9 cellular contexts compared by ENCODE assay signal in the genomic region with DNA sequence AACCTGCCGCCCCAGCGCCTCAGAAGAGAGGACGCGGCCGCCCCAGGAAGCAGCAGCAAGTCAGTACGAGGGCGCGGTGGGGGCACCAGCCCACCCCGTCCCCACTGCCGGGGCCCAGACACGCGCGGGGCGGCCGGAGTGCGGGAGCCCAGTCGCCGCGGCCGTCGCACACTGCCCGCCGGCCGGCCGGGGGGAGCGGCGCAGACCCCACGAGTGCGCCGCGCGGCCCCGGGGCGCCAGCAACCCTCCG. TPM values are rescaled to one million over a fixed set of nuclear protein-coding genes. Genes with fewer than 3 reads are reported as not detected.
DNase-seq lines count a peak whose midpoint lies in the region; TF ChIP-seq lines count a peak whose summit lies in the region.
"Had no signal": no experiment of that assay in that cellular context is flagged by ENCODE, and none has a peak within 500 bp of the region (broad histone marks: within the 10 kb centered on the region; RNA-seq: fewer than 3 reads in every experiment).

No MANE protein-coding gene starts in this region.

- H3K27ac ChIP-seq in coronary artery (no peak overlapping the region), mesendoderm (ENCODE audit: low read depth, low read length) (peak overlapping the region; percentile 83), tibial artery (no peak overlapping the region)

- H2BK120ac ChIP-seq in mesendoderm (ENCODE audit: low read depth, low read length): peak overlapping the region; percentile 55

- TF ChIP-seq CTCF in coronary artery (IDR thresholded peaks at IDR 0.05) (no peak), tibial artery (IDR thresholded peaks at IDR 0.05) (no peak)

- H3K79me1 ChIP-seq in mesendoderm (ENCODE audit: low read length): no peaks in the 10 kb centered on the region

- H4K8ac ChIP-seq in mesendoderm (ENCODE audit: low read depth, low read length): no peak overlapping the region

- no peak overlapping the region for H3K27ac Mint-ChIP-seq in activated CD4-positive, alpha-beta T cell treated with anti-CD3 and anti-CD28 coated beads, Interleukin-2, amount 10 ng/mL, durations not matched to agents 24 days and 14 days

- no peaks in the 10 kb centered on the region for H3K36me3 ChIP-seq in mesendoderm (ENCODE audit: control insufficient read depth, insufficient read depth, low read length)
- H3K36me3 ChIP-seq in tibial artery: no peaks in the 10 kb centered on the region

- no peaks in the 10 kb centered on the region for H3K9me3 ChIP-seq in tibial artery

- H3K18ac ChIP-seq in mesendoderm (ENCODE audit: low read length): peak overlapping the region; percentile 99

- H3K4me3 Mint-ChIP-seq in activated CD4-positive, alpha-beta T cell treated with anti-CD3 and anti-CD28 coated beads, Interleukin-2, amount 10 ng/mL, durations not matched to agents 24 days and 14 days: peak overlapping the region; percentile 84

- no peak overlapping the region for H4K5ac ChIP-seq in mesendoderm (ENCODE audit: low read length)

- peak overlapping the region; percentile 22 for H2BK15ac ChIP-seq in mesendoderm (replicated peaks; ENCODE audit: low read depth)

- DNase-seq in activated CD4-positive, alpha-beta T cell treated with anti-CD3 and anti-CD28 coated beads, Interleukin-2, amount 10 ng/mL, durations not matched to agents 24 days and 14 days: no peak
- DNase-seq in activated CD4-positive, alpha-beta T cell treated with anti-CD3 and anti-CD28 coated beads for 48 hours: no peak
- DNase-seq in coronary artery (ENCODE audit: low spot score) (no peak), mesendoderm (no peak), tibial artery (no peak), SHP77 treated with DMSO at 0.1 percent for 48 hours (lab: John Stamatoyannopoulos, UW) (no peak), HT-29 (ENCODE audit: low spot score) (no peak), RKO (ENCODE audit: low spot score) (no peak)
- DNase-seq: effector CD4-positive, alpha-beta T cell had no signal

- intact Hi-C loops in activated CD4-positive, alpha-beta T cell treated with anti-CD3 and anti-CD28 coated beads, Interleukin-2, amount 10 ng/mL, durations not matched to agents 24 days and 14 days (cut with micrococcal nuclease): loop anchor here (5.0 kb wide), 2 partner anchors 83 to 268 kb away; no protein-coding TSS in a partner anchor
- intact Hi-C loops in tibial artery (cut with DNase I; ENCODE audit: low total_unique reads): loop anchor here (10.0 kb wide), 1 partner anchor 70 kb away; no protein-coding TSS in a partner anchor

- H3K4ac ChIP-seq in mesendoderm (ENCODE audit: low read depth, low read length): peak overlapping the region; percentile 86

- peak overlapping the region; percentile 90 for H3K56ac ChIP-seq in mesendoderm (ENCODE audit: low read length)

- peak overlapping the region; percentile 51 for H3K4me2 ChIP-seq in mesendoderm (ENCODE audit: low read length)

- no peaks in the 10 kb centered on the region for H3K4me1 ChIP-seq in mesendoderm (ENCODE audit: control insufficient read depth, low read depth, low read length)
- peaks cover 4 to 36% (median 28%) of the 10 kb centered on the region in 4 donors for H3K4me1 ChIP-seq in tibial artery

- peaks cover 7% of the 10 kb centered on the region for H3K36me3 Mint-ChIP-seq in activated CD4-positive, alpha-beta T cell treated with anti-CD3 and anti-CD28 coated beads, Interleukin-2, amount 10 ng/mL, durations not matched to agents 24 days and 14 days (ENCODE audit: low read depth)

- H2AK5ac ChIP-seq in mesendoderm (ENCODE audit: low read length): no peak overlapping the region

- H3K4me1 Mint-ChIP-seq in activated CD4-positive, alpha-beta T cell treated with anti-CD3 and anti-CD28 coated beads, Interleukin-2, amount 10 ng/mL, durations not matched to agents 24 days and 14 days: peaks cover 7% of the 10 kb centered on the region

- peak overlapping the region; percentile 26 for H2BK5ac ChIP-seq in mesendoderm (ENCODE audit: low read length)

- peaks cover 19% of the 10 kb centered on the region for H3K79me2 ChIP-seq in mesendoderm (ENCODE audit: control insufficient read depth, insufficient read depth, low read length)

- WGBS in mesendoderm (ENCODE audit: extremely low coverage, insufficient coverage, low lambda C conversion rate): no CpG with 5 or more reads among the region's 35 CpGs

- H3K9me3 Mint-ChIP-seq in activated CD4-positive, alpha-beta T cell treated with anti-CD3 and anti-CD28 coated beads, Interleukin-2, amount 10 ng/mL, durations not matched to agents 24 days and 14 days: peaks cover 7% of the 10 kb centered on the region

- peak overlapping the region; percentile 85 for H3K4me3 ChIP-seq in coronary artery
- H3K4me3 ChIP-seq in mesendoderm (ENCODE audit: low read length): peak overlapping the region; percentile 78
- peak overlapping the region; percentile 51 to 64 for H3K4me3 ChIP-seq in tibial artery

- H3K9ac ChIP-seq in mesendoderm (ENCODE audit: low read length): peak overlapping the region; percentile 81

- H3K27me3 ChIP-seq in mesendoderm (ENCODE audit: insufficient read depth, low read length, poor library complexity): no peaks in the 10 kb centered on the region
- H3K27me3 ChIP-seq in tibial artery: peaks cover 0 to 58% of the 10 kb centered on the region in 2 donors

- peak overlapping the region; percentile 83 for H3K23ac ChIP-seq in mesendoderm (ENCODE audit: low read length)

- peaks cover 68% of the 10 kb centered on the region for H3K27me3 Mint-ChIP-seq in activated CD4-positive, alpha-beta T cell treated with anti-CD3 and anti-CD28 coated beads, Interleukin-2, amount 10 ng/mL, durations not matched to agents 24 days and 14 days

RNA-seq across cellular contexts. Expression of a gene that starts 1.0 kb away (rescaled TPM):
- total RNA-seq in activated CD4-positive, alpha-beta T cell treated with anti-CD3 and anti-CD28 coated beads, Interleukin-2, amount 10 ng/mL, durations not matched to agents 24 days and 14 days: 0.38 and 0.49 TPM in 2 replicates
- 80.1 TPM for polyA plus RNA-seq in mesendoderm (2013, experiment 1 of 2)
- 82.1 TPM for polyA plus RNA-seq in mesendoderm (2013, experiment 2 of 2)
- total RNA-seq in HT-29 (2014; rRNA removed; shearing (Covaris generic)): 11.1 and 16.4 TPM in 2 replicates
